ENCODE assay signal across 1 cellular context in the genomic region with DNA sequence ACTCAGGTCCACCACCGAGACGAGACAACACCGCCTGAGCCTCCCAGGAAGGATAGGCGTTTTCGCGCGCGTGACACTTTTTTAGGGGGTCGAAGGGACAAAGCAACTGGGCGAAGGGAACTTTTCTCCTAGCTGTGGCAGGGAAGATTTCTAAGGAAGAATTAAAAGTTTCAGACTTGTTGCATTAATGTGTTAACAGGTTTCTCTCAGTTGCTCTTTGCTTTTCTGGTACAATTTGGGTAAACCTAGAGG.
TF ChIP-seq lines count a peak whose summit lies in the region.

No MANE protein-coding gene starts in this region.

TF ChIP-seq in liver, 16 proteins besides CTCF, POLR2A, EP300 and RAD21 (continued from another document):
- TF ChIP-seq HNF4G (IDR thresholded peaks at IDR 0.05) (no peak), GABPA (IDR thresholded peaks at IDR 0.05 in 1 of 2, conservative IDR thresholded peaks at IDR 0.05 in 1 of 2) (no peak), JUND (IDR thresholded peaks at IDR 0.05) (no peak), HNF4A (conservative IDR thresholded peaks at IDR 0.05) (no peak), TAF1 (conservative IDR thresholded peaks at IDR 0.05) (no peak), EGR1 (IDR thresholded peaks at IDR 0.05; ENCODE audit: low read depth in 2 of 2) (no peak)
- TF ChIP-seq, protein P1, sequence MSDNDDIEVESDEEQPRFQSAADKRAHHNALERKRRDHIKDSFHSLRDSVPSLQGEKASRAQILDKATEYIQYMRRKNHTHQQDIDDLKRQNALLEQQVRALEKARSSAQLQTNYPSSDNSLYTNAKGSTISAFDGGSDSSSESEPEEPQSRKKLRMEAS (IDR thresholded peaks at IDR 0.05) = no peak
